In genomic region chr7:85587777-85588176, GRCh38 we compare ENCODE assay signal across 27 cellular contexts.
"Had no signal": no experiment of that assay in that cellular context is flagged by ENCODE, and none has a peak within 500 bp of the region (broad histone marks: within the 10 kb centered on the region; RNA-seq: fewer than 3 reads in every experiment).

No MANE protein-coding gene starts in this region.

- H3K4me1 ChIP-seq: esophagus muscularis mucosa, foreskin keratinocyte, heart right ventricle, left lung, lower lobe of right lung, right lobe of liver, testis, transverse colon, uterus had no signal

- H3K27ac Mint-ChIP-seq: activated CD4-positive, alpha-beta T cell treated with anti-CD3 and anti-CD28 coated beads for 36 hours; activated CD8-positive, alpha-beta memory T cell treated with anti-CD3 and anti-CD28 coated beads, Interleukin-2, amount 10 ng/mL, durations not matched to agents 7 days and 5 days; activated CD8-positive, alpha-beta T cell treated with anti-CD3 and anti-CD28 coated beads, Interleukin-2, amount 10 ng/mL, durations not matched to agents 7 days and 5 days; activated naive CD4-positive, alpha-beta T cell treated with anti-CD3 and anti-CD28 coated beads, Interleukin-2, amount 50 U/mL, for 24 hours; activated T-helper 2 cell treated with anti-CD3 and anti-CD28 coated beads, Interferon-gamma antibody, Interleukin-2, Interleukin-4, amounts not matched to agents 10 μg/mL and 5 μg/mL and 100 μg/mL, durations not matched to agents 14 hours and 24 hours and 36 hours; nephron; progenitor cell of endocrine pancreas had no signal

- DNase-seq: activated CD4-positive, alpha-beta T cell treated with anti-CD3 and anti-CD28 coated beads for 36 hours; activated CD4-positive, CD25-positive, alpha-beta regulatory T cell; activated CD8-positive, alpha-beta memory T cell treated with anti-CD3 and anti-CD28 coated beads, Interleukin-2, amount 10 ng/mL, durations not matched to agents 7 days and 5 days; activated CD8-positive, alpha-beta T cell treated with anti-CD3 and anti-CD28 coated beads, Interleukin-2, amount 10 ng/mL, durations not matched to agents 7 days and 5 days; activated T-cell treated with anti-CD3 and anti-CD28 coated beads, Interleukin-2, amount 50 U/mL, for 48 hours; dermis blood vessel endothelial cell; effector CD4-positive, alpha-beta T cell; heart right ventricle; left lung; lower lobe of right lung; mesenchymal stem cell; ovary; right lobe of liver; stimulated activated CD4-positive, alpha-beta T cell treated with anti-CD3 and anti-CD28 coated beads, Interleukin-12 subunit alpha, Interleukin-12 subunit beta, amount 100 ng/mL, for 4 hours; stimulated activated CD4-positive, alpha-beta T cell treated with anti-CD3 and anti-CD28 coated beads, Interleukin-4, amount 100 ng/mL, for 1 hour; stimulated activated naive CD8-positive, alpha-beta T cell treated with anti-CD3 and anti-CD28 coated beads, Interleukin-15, Interleukin-2, amounts not matched to agents 100 U/mL and 50 U/mL, for 24 hours; testis; transverse colon; uterus had no signal

- H3K4me1 Mint-ChIP-seq: activated CD4-positive, alpha-beta T cell treated with anti-CD3 and anti-CD28 coated beads for 36 hours; activated CD8-positive, alpha-beta memory T cell treated with anti-CD3 and anti-CD28 coated beads, Interleukin-2, amount 10 ng/mL, durations not matched to agents 7 days and 5 days; activated naive CD4-positive, alpha-beta T cell treated with anti-CD3 and anti-CD28 coated beads, Interleukin-2, amount 50 U/mL, for 24 hours; central memory CD8-positive, alpha-beta T cell; nephron had no signal

- ATAC-seq: activated CD4-positive, alpha-beta T cell treated with anti-CD3 and anti-CD28 coated beads for 36 hours; activated CD8-positive, alpha-beta memory T cell treated with anti-CD3 and anti-CD28 coated beads, Interleukin-2, amount 10 ng/mL, durations not matched to agents 7 days and 5 days; activated CD8-positive, alpha-beta T cell treated with anti-CD3 and anti-CD28 coated beads, Interleukin-2, amount 10 ng/mL, durations not matched to agents 7 days and 5 days; foreskin keratinocyte; heart right ventricle; left lung; lower lobe of right lung; right lobe of liver; stimulated activated naive CD8-positive, alpha-beta T cell treated with anti-CD3 and anti-CD28 coated beads, Interleukin-15, Interleukin-2, amounts not matched to agents 100 U/mL and 50 U/mL, for 24 hours had no signal

- H3K9me3 Mint-ChIP-seq: activated naive CD4-positive, alpha-beta T cell treated with anti-CD3 and anti-CD28 coated beads, Interleukin-2, amount 50 U/mL, for 24 hours; activated T-helper 2 cell treated with anti-CD3 and anti-CD28 coated beads, Interferon-gamma antibody, Interleukin-2, Interleukin-4, amounts not matched to agents 10 μg/mL and 5 μg/mL and 100 μg/mL, durations not matched to agents 14 hours and 24 hours and 36 hours; nephron had no signal

- H3K4me3 ChIP-seq: esophagus muscularis mucosa, heart right ventricle, left lung, lower lobe of right lung, ovary, right lobe of liver, testis, transverse colon, uterus had no signal

- H3K36me3 ChIP-seq: esophagus muscularis mucosa, heart right ventricle, left lung, lower lobe of right lung, neutrophil, ovary, right lobe of liver, transverse colon, uterus had no signal

- H3K27me3 ChIP-seq: esophagus muscularis mucosa, foreskin keratinocyte, heart right ventricle, left lung, neutrophil, ovary, right lobe of liver, testis, transverse colon, uterus had no signal

- H3K27ac ChIP-seq: esophagus muscularis mucosa, foreskin keratinocyte, heart right ventricle, left lung, lower lobe of right lung, neutrophil, ovary, right lobe of liver, testis, transverse colon, uterus had no signal

- H3K36me3 Mint-ChIP-seq: activated CD8-positive, alpha-beta memory T cell treated with anti-CD3 and anti-CD28 coated beads, Interleukin-2, amount 10 ng/mL, durations not matched to agents 7 days and 5 days; activated naive CD4-positive, alpha-beta T cell treated with anti-CD3 and anti-CD28 coated beads, Interleukin-2, amount 50 U/mL, for 24 hours had no signal

- H3K9me3 ChIP-seq: esophagus muscularis mucosa, heart right ventricle, left lung, lower lobe of right lung, neutrophil, ovary, right lobe of liver, testis, transverse colon, uterus had no signal

- H3K4me3 Mint-ChIP-seq: activated CD4-positive, alpha-beta T cell treated with anti-CD3 and anti-CD28 coated beads for 36 hours; activated CD8-positive, alpha-beta memory T cell treated with anti-CD3 and anti-CD28 coated beads, Interleukin-2, amount 10 ng/mL, durations not matched to agents 7 days and 5 days; activated CD8-positive, alpha-beta T cell treated with anti-CD3 and anti-CD28 coated beads, Interleukin-2, amount 10 ng/mL, durations not matched to agents 7 days and 5 days; activated naive CD4-positive, alpha-beta T cell treated with anti-CD3 and anti-CD28 coated beads, Interleukin-2, amount 50 U/mL, for 24 hours; central memory CD8-positive, alpha-beta T cell; nephron had no signal

- H3K27me3 Mint-ChIP-seq: activated CD4-positive, alpha-beta T cell treated with anti-CD3 and anti-CD28 coated beads for 36 hours; activated CD8-positive, alpha-beta memory T cell treated with anti-CD3 and anti-CD28 coated beads, Interleukin-2, amount 10 ng/mL, durations not matched to agents 7 days and 5 days; activated naive CD4-positive, alpha-beta T cell treated with anti-CD3 and anti-CD28 coated beads, Interleukin-2, amount 50 U/mL, for 24 hours; central memory CD8-positive, alpha-beta T cell had no signal
